In the genomic region with DNA sequence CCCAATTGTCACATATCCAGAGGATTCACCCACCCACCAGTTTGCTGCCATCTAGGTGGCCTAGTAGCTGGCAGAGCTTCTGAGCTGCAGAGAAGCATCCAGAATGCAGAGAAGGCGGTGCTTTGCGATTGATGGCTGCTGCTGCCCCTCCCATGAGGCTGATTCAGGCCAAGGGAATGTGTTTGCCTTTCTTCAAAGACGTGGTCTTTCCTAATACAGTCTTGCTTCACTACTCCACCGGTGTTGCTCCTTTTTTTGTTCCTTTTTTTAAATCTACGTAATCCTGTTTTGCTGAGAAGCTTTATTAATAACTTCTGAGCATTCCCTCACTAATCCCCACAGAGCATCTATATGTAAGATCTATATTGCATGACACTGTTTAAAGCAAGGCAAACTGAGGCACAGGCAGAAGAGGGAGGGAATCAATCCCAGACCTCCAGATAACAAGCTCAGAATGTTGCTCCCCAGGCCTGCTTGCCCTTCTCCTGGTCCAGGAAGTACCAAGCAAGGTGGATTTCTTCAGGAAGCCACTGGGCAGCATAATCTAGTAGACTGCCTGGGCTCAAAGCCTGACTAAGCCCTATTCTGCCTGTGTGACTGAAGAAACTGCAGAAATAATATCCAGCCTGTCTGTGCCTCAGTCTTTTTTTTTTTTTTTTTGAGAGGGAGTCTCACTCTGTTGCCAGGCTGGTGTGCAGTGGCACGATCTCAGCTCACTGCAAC, we compare ENCODE assay signal across 8 cellular contexts.
DNase-seq lines count a peak whose midpoint lies in the region; ATAC-seq and TF ChIP-seq lines count a peak whose summit lies in the region.

No MANE protein-coding gene starts in this region.

- H3K9me3 Mint-ChIP-seq in activated CD8-positive, alpha-beta T cell treated with anti-CD3 and anti-CD28 coated beads, Interleukin-2, amount 10 ng/mL, durations not matched to agents 7 days and 5 days (ENCODE audit: insufficient read depth) = no peaks in the 10 kb centered on the region
- no peaks in the 10 kb centered on the region for H3K9me3 Mint-ChIP-seq in activated CD8-positive, alpha-beta T cell treated with anti-CD3 and anti-CD28 coated beads for 36 hours

- POLR2A ChIA-PET in activated CD8-positive, alpha-beta T cell treated with anti-CD3 and anti-CD28 coated beads, Interleukin-2, amount 10 ng/mL, durations not matched to agents 7 days and 5 days (lab: Charles Lee) = no interaction called here
- POLR2A ChIA-PET in activated CD8-positive, alpha-beta T cell treated with anti-CD3 and anti-CD28 coated beads for 36 hours (lab: Charles Lee) = no interaction called here

- CTCF ChIA-PET in activated CD8-positive, alpha-beta T cell treated with anti-CD3 and anti-CD28 coated beads, Interleukin-2, amount 10 ng/mL, durations not matched to agents 7 days and 5 days (lab: Charles Lee) = interaction anchor here (1.1 to 2.8 kb wide), 2 partner anchors 82 to 229 kb away, joined by 5 to 15 read pairs; no protein-coding TSS in a partner anchor
- CTCF ChIA-PET in activated CD8-positive, alpha-beta T cell treated with anti-CD3 and anti-CD28 coated beads for 36 hours (lab: Charles Lee) = interaction anchor here (1.2 kb wide), 1 partner anchor 9 kb away, joined by 3 read pairs; no protein-coding TSS in a partner anchor

- H3K4me3 Mint-ChIP-seq in activated CD8-positive, alpha-beta T cell treated with anti-CD3 and anti-CD28 coated beads, Interleukin-2, amount 10 ng/mL, durations not matched to agents 7 days and 5 days = no peak overlapping the region
- H3K4me3 Mint-ChIP-seq in activated CD8-positive, alpha-beta T cell treated with anti-CD3 and anti-CD28 coated beads for 36 hours = no peak overlapping the region

- no peaks in the 10 kb centered on the region for H3K27me3 Mint-ChIP-seq in activated CD8-positive, alpha-beta T cell treated with anti-CD3 and anti-CD28 coated beads, Interleukin-2, amount 10 ng/mL, durations not matched to agents 7 days and 5 days (ENCODE audit: low read depth)
- no peaks in the 10 kb centered on the region for H3K27me3 Mint-ChIP-seq in activated CD8-positive, alpha-beta T cell treated with anti-CD3 and anti-CD28 coated beads for 36 hours

- intact Hi-C loops in activated CD8-positive, alpha-beta T cell treated with anti-CD3 and anti-CD28 coated beads for 36 hours (cut with micrococcal nuclease) = loop anchor here (10.0 kb wide), 1 partner anchor 401 kb away; no protein-coding TSS in a partner anchor
- intact Hi-C loops in left colon (cut with DNase I, micrococcal nuclease) = no loop called here

- H3K27ac Mint-ChIP-seq in activated CD8-positive, alpha-beta T cell treated with anti-CD3 and anti-CD28 coated beads, Interleukin-2, amount 10 ng/mL, durations not matched to agents 7 days and 5 days = peak overlapping the region; percentile 2
- no peak overlapping the region for H3K27ac Mint-ChIP-seq in activated CD8-positive, alpha-beta T cell treated with anti-CD3 and anti-CD28 coated beads for 36 hours

- DNase-seq in activated CD8-positive, alpha-beta T cell treated with anti-CD3 and anti-CD28 coated beads, Interleukin-2, amount 10 ng/mL, durations not matched to agents 7 days and 5 days = no peak
- DNase-seq in activated CD8-positive, alpha-beta T cell treated with anti-CD3 and anti-CD28 coated beads for 36 hours = no peak
- DNase-seq in amniotic epithelial cell (ENCODE audit: low read depth) (peak; percentile 87), left colon (peak; percentile 10 to 45), GM19238 (ENCODE audit: insufficient read length, low spot score) (no peak), DMS53 (lab: John Stamatoyannopoulos, UW) (no peak)
- DNase-seq in activated T-cell treated with anti-CD3 and anti-CD28 coated beads, Interleukin-2, amount 50 U/mL, for 1 hour = no peak
- DNase-seq in stimulated activated naive CD4-positive, alpha-beta T cell (lab: John Stamatoyannopoulos, UW) = no peak

- peaks cover 10% of the 10 kb centered on the region for H3K4me1 Mint-ChIP-seq in activated CD8-positive, alpha-beta T cell treated with anti-CD3 and anti-CD28 coated beads, Interleukin-2, amount 10 ng/mL, durations not matched to agents 7 days and 5 days (ENCODE audit: low read depth)
- H3K4me1 Mint-ChIP-seq in activated CD8-positive, alpha-beta T cell treated with anti-CD3 and anti-CD28 coated beads for 36 hours (ENCODE audit: low read depth) = peaks cover 14% of the 10 kb centered on the region

- ATAC-seq in activated CD8-positive, alpha-beta T cell treated with anti-CD3 and anti-CD28 coated beads, Interleukin-2, amount 10 ng/mL, durations not matched to agents 7 days and 5 days = no peak
- ATAC-seq in activated CD8-positive, alpha-beta T cell treated with anti-CD3 and anti-CD28 coated beads for 36 hours = no peak
- ATAC-seq in left colon = peak; percentile 51

- TF ChIP-seq CTCF in activated CD8-positive, alpha-beta T cell treated with anti-CD3 and anti-CD28 coated beads for 36 hours (IDR thresholded peaks at IDR 0.05) = no peak

- no peaks in the 10 kb centered on the region for H3K36me3 Mint-ChIP-seq in activated CD8-positive, alpha-beta T cell treated with anti-CD3 and anti-CD28 coated beads, Interleukin-2, amount 10 ng/mL, durations not matched to agents 7 days and 5 days (ENCODE audit: low read depth)
- no peaks in the 10 kb centered on the region for H3K36me3 Mint-ChIP-seq in activated CD8-positive, alpha-beta T cell treated with anti-CD3 and anti-CD28 coated beads for 36 hours (ENCODE audit: low read depth)

Comparison
In these comparisons a context has a peak if more than half of its experiments do, and no peak if none do; other contexts are left out.
1. DNase-seq: peak in amniotic epithelial cell (single experiment) and left colon (2 of 2); none in activated CD8-positive, alpha-beta T cell treated with anti-CD3 and anti-CD28 coated beads, Interleukin-2, amount 10 ng/mL, durations not matched to agents 7 days and 5 days (single experiment), activated CD8-positive, alpha-beta T cell treated with anti-CD3 and anti-CD28 coated beads for 36 hours (single experiment), GM19238 (single experiment), activated T-cell treated with anti-CD3 and anti-CD28 coated beads, Interleukin-2, amount 50 U/mL, for 1 hour (single experiment), stimulated activated naive CD4-positive, alpha-beta T cell (0 of 6) and DMS53 (single experiment).